8 cellular contexts compared by ENCODE assay signal in the genomic region with DNA sequence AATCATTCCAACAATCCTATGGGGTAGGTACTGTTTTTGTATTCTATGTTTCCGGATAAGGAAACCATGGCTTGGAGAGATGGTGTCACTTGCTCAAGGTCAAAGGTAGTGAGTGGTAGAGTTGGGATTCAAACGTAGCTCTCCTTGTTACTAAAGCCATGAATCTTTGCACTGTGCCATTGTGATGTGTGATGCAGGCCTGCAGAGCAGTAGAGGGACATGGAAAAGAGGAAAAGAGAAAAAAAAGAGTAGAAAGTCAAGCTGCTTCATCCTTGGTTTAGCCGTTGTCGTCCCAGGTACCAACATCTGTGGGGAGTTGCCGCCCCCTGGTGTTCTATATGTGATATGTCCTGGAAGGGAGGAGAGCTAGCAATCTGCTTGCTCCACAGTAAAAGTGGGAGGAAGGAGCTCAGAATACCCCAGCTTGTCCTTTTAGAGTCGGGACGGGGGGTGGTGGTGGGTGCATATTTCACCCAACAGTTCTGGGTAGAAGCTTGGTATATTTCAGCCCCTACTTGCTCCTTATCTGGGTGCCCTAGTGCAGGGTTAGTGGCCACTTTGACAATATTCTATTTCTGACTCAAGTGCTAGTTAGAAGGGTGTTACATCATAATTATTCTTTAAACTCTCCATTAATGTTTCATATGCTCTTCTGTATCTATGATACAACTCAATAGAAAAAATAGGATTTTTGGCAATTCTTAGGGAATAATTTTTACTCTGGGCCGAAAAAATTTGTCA.
DNase-seq lines count a peak whose midpoint lies in the region; ATAC-seq and TF ChIP-seq lines count a peak whose summit lies in the region.

No MANE protein-coding gene starts in this region.

- ATAC-seq in stimulated activated naive CD8-positive, alpha-beta T cell treated with anti-CD3 and anti-CD28 coated beads, Interleukin-15, Interleukin-2, amounts not matched to agents 100 U/mL and 50 U/mL, for 24 hours: peak; percentile 72
- no peak for ATAC-seq in GM21723 (IDR thresholded peaks at IDR 0.05; ENCODE audit: unreplicated experiment)

- no peak overlapping the region for H3K9ac ChIP-seq in neural cell (ENCODE audit: low read length)

- H3F3A ChIP-seq in neural cell (ENCODE audit: insufficient read depth, low read length, poor library complexity, severe bottlenecking): no peaks in the 10 kb centered on the region

- peak; percentile 98 for TF ChIP-seq RAD21 in neural cell (conservative IDR thresholded peaks at IDR 0.05)

- no peak overlapping the region for H3K27ac ChIP-seq in neural cell (ENCODE audit: low read length)

- H4K20me1 ChIP-seq in neural cell (ENCODE audit: insufficient read depth): no peaks in the 10 kb centered on the region

- peak; percentile 89 for DNase-seq in DMS53 (lab: John Stamatoyannopoulos, UW)
- peak; percentile 76 to 90 for DNase-seq in Kasumi-1 (lab: John Stamatoyannopoulos, UW)
- DNase-seq in RKO (ENCODE audit: low spot score): peak; percentile 77
- peak; percentile 75 to 78 for DNase-seq in activated T-cell treated with anti-CD3 and anti-CD28 coated beads, Interleukin-2, amount 50 U/mL, for 48 hours
- DNase-seq in fibroblast of peridontal ligament (ENCODE audit: extremely low read depth): peak; percentile 80
- DNase-seq in stimulated activated naive CD8-positive, alpha-beta T cell treated with anti-CD3 and anti-CD28 coated beads, Interleukin-15, Interleukin-2, amounts not matched to agents 100 U/mL and 50 U/mL, for 24 hours: peak; percentile 69

- H3K79me2 ChIP-seq in neural cell (replicated peaks; ENCODE audit: insufficient read depth, low read length): no peaks in the 10 kb centered on the region

- TF ChIP-seq CTCF in neural cell (IDR thresholded peaks at IDR 0.05; ENCODE audit: poor library complexity, severe bottlenecking): peak; percentile 92

- no peaks in the 10 kb centered on the region for H3K36me3 ChIP-seq in neural cell (ENCODE audit: insufficient read depth, low read length)

- no peaks in the 10 kb centered on the region for H3K9me2 ChIP-seq in neural cell (ENCODE audit: insufficient read depth, low read length)

- no peak for TF ChIP-seq EP300 in neural cell (conservative IDR thresholded peaks at IDR 0.05; ENCODE audit: poor library complexity, severe bottlenecking)

- H3K27me3 ChIP-seq in neural cell (ENCODE audit: insufficient read depth, low read depth, low read length): no peaks in the 10 kb centered on the region

- no peak overlapping the region for H3K4me2 ChIP-seq in neural cell (ENCODE audit: low read length)

- H2AFZ ChIP-seq in neural cell (ENCODE audit: low read depth, low read length): no peak overlapping the region

- no peaks in the 10 kb centered on the region for H3K9me3 ChIP-seq in neural cell (ENCODE audit: low read length)

- H3K4me3 ChIP-seq in neural cell (ENCODE audit: low read length): no peak overlapping the region

TF ChIP-seq in neural cell, 6 proteins besides CTCF, POLR2A, EP300 and RAD21:
- TF ChIP-seq MXI1 (conservative IDR thresholded peaks at IDR 0.05; ENCODE audit: poor library complexity, severe bottlenecking) (peak; percentile 17), SMC3 (conservative IDR thresholded peaks at IDR 0.05; ENCODE audit: poor library complexity) (peak; percentile 99), EZH2 (IDR thresholded peaks at IDR 0.05; ENCODE audit: borderline replicate concordance, insufficient read depth, low read length, poor library complexity, severe bottlenecking) (no peak)
- TF ChIP-seq, protein P1, sequence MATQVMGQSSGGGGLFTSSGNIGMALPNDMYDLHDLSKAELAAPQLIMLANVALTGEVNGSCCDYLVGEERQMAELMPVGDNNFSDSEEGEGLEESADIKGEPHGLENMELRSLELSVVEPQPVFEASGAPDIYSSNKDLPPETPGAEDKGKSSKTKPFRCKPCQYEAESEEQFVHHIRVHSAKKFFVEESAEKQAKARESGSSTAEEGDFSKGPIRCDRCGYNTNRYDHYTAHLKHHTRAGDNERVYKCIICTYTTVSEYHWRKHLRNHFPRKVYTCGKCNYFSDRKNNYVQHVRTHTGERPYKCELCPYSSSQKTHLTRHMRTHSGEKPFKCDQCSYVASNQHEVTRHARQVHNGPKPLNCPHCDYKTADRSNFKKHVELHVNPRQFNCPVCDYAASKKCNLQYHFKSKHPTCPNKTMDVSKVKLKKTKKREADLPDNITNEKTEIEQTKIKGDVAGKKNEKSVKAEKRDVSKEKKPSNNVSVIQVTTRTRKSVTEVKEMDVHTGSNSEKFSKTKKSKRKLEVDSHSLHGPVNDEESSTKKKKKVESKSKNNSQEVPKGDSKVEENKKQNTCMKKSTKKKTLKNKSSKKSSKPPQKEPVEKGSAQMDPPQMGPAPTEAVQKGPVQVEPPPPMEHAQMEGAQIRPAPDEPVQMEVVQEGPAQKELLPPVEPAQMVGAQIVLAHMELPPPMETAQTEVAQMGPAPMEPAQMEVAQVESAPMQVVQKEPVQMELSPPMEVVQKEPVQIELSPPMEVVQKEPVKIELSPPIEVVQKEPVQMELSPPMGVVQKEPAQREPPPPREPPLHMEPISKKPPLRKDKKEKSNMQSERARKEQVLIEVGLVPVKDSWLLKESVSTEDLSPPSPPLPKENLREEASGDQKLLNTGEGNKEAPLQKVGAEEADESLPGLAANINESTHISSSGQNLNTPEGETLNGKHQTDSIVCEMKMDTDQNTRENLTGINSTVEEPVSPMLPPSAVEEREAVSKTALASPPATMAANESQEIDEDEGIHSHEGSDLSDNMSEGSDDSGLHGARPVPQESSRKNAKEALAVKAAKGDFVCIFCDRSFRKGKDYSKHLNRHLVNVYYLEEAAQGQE (IDR thresholded peaks at IDR 0.05; ENCODE audit: borderline replicate concordance): no peak
